Comparison of ENCODE assay signal across 18 cellular contexts in the genomic region with DNA sequence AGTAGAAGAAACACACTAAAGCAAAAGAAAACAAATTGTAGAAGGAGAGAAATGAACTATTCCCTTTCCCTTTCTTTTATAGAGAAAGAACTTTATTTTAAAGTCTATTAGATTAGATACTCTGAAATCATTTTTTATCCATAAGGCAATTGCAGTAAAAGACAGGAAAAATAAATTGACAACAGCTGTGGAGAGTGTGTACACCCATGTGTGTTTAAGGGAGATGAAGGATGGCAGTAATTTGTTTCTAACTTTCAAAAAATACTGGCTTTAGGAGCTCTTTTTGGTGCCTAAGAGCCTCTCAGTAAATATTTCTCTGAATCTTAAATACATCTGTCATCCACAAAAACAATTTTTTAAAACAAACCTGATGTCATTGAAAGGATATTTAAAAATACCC. TPM values are rescaled to one million over a fixed set of nuclear protein-coding genes. Genes with fewer than 3 reads are reported as not detected.
DNase-seq lines count a peak whose midpoint lies in the region; ATAC-seq and TF ChIP-seq lines count a peak whose summit lies in the region.
"Had no signal": no experiment of that assay in that cellular context is flagged by ENCODE, and none has a peak within 500 bp of the region (broad histone marks: within the 10 kb centered on the region; RNA-seq: fewer than 3 reads in every experiment).

No MANE protein-coding gene starts in this region.

- H3K27ac ChIP-seq in GM23248 (no peak overlapping the region), esophagus muscularis mucosa (replicated peaks in 1 of 4) (peak overlapping the region; percentile 18 to 28 (median 24)), mesenchymal stem cell (ENCODE audit: low read length, poor library complexity, severe bottlenecking) (no peak overlapping the region), suprapubic skin (peak overlapping the region; percentile 52)
- H3K27ac ChIP-seq: BLaER1 treated with 17β-estradiol and CSF1 and Interleukin-3, amounts not matched to agents 10 nM and 100 nM had no signal

- in situ Hi-C loops in GM23248 (cut with MboI) = no loop called here

- no peak overlapping the region for H2BK15ac ChIP-seq in mesenchymal stem cell (ENCODE audit: low read depth, poor library complexity, severe bottlenecking)

- H2BK120ac ChIP-seq in mesenchymal stem cell (ENCODE audit: low read depth, low read length) = no peak overlapping the region

- TF ChIP-seq POLR2A in esophagus muscularis mucosa (IDR thresholded peaks at IDR 0.05; ENCODE audit: low read depth) = no peak
- TF ChIP-seq POLR2A in suprapubic skin (IDR thresholded peaks at IDR 0.05) = no peak

- TF ChIP-seq EP300 in esophagus muscularis mucosa (IDR thresholded peaks at IDR 0.05) = no peak
- no peak for TF ChIP-seq EP300 in suprapubic skin (IDR thresholded peaks at IDR 0.05)

- H3K4ac ChIP-seq in mesenchymal stem cell (ENCODE audit: low read depth in 1 of 2, low read length in 2 of 2) = no peak overlapping the region

- H3K4me3 ChIP-seq in GM23248 (no peak overlapping the region), esophagus muscularis mucosa (no peak overlapping the region), mesenchymal stem cell (ENCODE audit: insufficient read depth in 1 of 2, low read depth in 1 of 2, low read length in 2 of 2) (peak overlapping the region in 1 of 2 experiments; percentile 17), suprapubic skin (no peak overlapping the region)
- H3K4me3 ChIP-seq: BLaER1 treated with 17β-estradiol and CSF1 and Interleukin-3, amounts not matched to agents 10 nM and 100 nM; GM12878; HAP-1 had no signal

- H2BK5ac ChIP-seq in mesenchymal stem cell (ENCODE audit: low read depth, low read length, poor library complexity, severe bottlenecking) = no peak overlapping the region

- ATAC-seq in GM18502 (IDR thresholded peaks at IDR 0.05; ENCODE audit: poor library complexity, unreplicated experiment) = no peak
- ATAC-seq: GM12878, HepG2 had no signal

- no peak overlapping the region for H3K23ac ChIP-seq in mesenchymal stem cell (ENCODE audit: low read length in 2 of 2)

- H2BK12ac ChIP-seq in mesenchymal stem cell (ENCODE audit: low read length in 2 of 2) = no peak overlapping the region

- TF ChIP-seq CTCF in esophagus muscularis mucosa (IDR thresholded peaks at IDR 0.05) = no peak
- no peak for TF ChIP-seq CTCF in suprapubic skin (IDR thresholded peaks at IDR 0.05)

- H3K9me3 ChIP-seq in GM23248 (ENCODE audit: low read depth) (no peaks in the 10 kb centered on the region), esophagus muscularis mucosa (no peaks in the 10 kb centered on the region), mesenchymal stem cell (ENCODE audit: control insufficient read depth, low read length) (no peaks in the 10 kb centered on the region), suprapubic skin (no peaks in the 10 kb centered on the region)
- H3K9me3 ChIP-seq: BLaER1 treated with 17β-estradiol and CSF1 and Interleukin-3, amounts not matched to agents 10 nM and 100 nM; HAP-1 had no signal

- intact Hi-C loops in esophagus muscularis mucosa (cut with DNase I) = no loop called here

- H3K36me3 ChIP-seq in GM23248 (ENCODE audit: low read depth) (no peaks in the 10 kb centered on the region), esophagus muscularis mucosa (no peaks in the 10 kb centered on the region), mesenchymal stem cell (ENCODE audit: control insufficient read depth in 1 of 2, insufficient read depth in 2 of 2, low read depth in 1 of 2, low read length in 2 of 2) (no peaks in the 10 kb centered on the region), suprapubic skin (no peaks in the 10 kb centered on the region)
- H3K36me3 ChIP-seq: BLaER1 treated with 17β-estradiol and CSF1 and Interleukin-3, amounts not matched to agents 10 nM and 100 nM; HAP-1 had no signal

- H3K4me2 ChIP-seq in GM23248 (ENCODE audit: unreplicated experiment) (no peak overlapping the region), mesenchymal stem cell (ENCODE audit: low read length, poor library complexity, severe bottlenecking) (no peak overlapping the region)
- H3K4me2 ChIP-seq: BLaER1 treated with 17β-estradiol and CSF1 and Interleukin-3, amounts not matched to agents 10 nM and 100 nM had no signal

- no peaks in the 10 kb centered on the region for H3K79me2 ChIP-seq in GM23248 (ENCODE audit: insufficient read depth)

- no peak overlapping the region for H2AK5ac ChIP-seq in mesenchymal stem cell (ENCODE audit: low read length, severe bottlenecking)

- H4K20me1 ChIP-seq in GM23248 (ENCODE audit: insufficient read depth) = no peaks in the 10 kb centered on the region
- H4K20me1 ChIP-seq: BLaER1 treated with 17β-estradiol and CSF1 and Interleukin-3, amounts not matched to agents 10 nM and 100 nM had no signal

- no peaks in the 10 kb centered on the region for H3K79me1 ChIP-seq in mesenchymal stem cell (replicated peaks; ENCODE audit: low read length, poor library complexity, severe bottlenecking)

- H3K18ac ChIP-seq in mesenchymal stem cell (ENCODE audit: low read depth in 1 of 2, low read length in 2 of 2) = no peak overlapping the region

- H3K14ac ChIP-seq in mesenchymal stem cell (ENCODE audit: low read length in 2 of 2) = no peak overlapping the region

- H2AFZ ChIP-seq in GM23248 = 0 out of 2 replicates have a peak overlapping the region, but pooled peaks have one; percentile 7
- H2AFZ ChIP-seq in mesenchymal stem cell (ENCODE audit: low read depth, low read length) = no peak overlapping the region

- H3F3A ChIP-seq in GM23248 (ENCODE audit: insufficient read depth) = peaks cover 12% of the 10 kb centered on the region; the same call in 1 of the 2 replicates

- H3K4me1 ChIP-seq in GM23248 (ENCODE audit: insufficient read depth) (peaks cover 33% of the 10 kb centered on the region), esophagus muscularis mucosa (no peaks in the 10 kb centered on the region), mesenchymal stem cell (ENCODE audit: control insufficient read depth, insufficient read depth, low read depth, low read length) (no peaks in the 10 kb centered on the region), suprapubic skin (peaks cover 3% of the 10 kb centered on the region)
- H3K4me1 ChIP-seq: BLaER1 treated with 17β-estradiol and CSF1 and Interleukin-3, amounts not matched to agents 10 nM and 100 nM; HAP-1 had no signal

- H3K27me3 ChIP-seq in GM23248 (replicated peaks; ENCODE audit: insufficient read depth) (no peaks in the 10 kb centered on the region), esophagus muscularis mucosa (no peaks in the 10 kb centered on the region), mesenchymal stem cell (ENCODE audit: control insufficient read depth in 1 of 2, insufficient read depth in 1 of 2, low read length in 2 of 2) (no peaks in the 10 kb centered on the region), suprapubic skin (no peaks in the 10 kb centered on the region)
- H3K27me3 ChIP-seq: BLaER1 treated with 17β-estradiol and CSF1 and Interleukin-3, amounts not matched to agents 10 nM and 100 nM had no signal

- DNase-seq in GM23248 (no peak), esophagus muscularis mucosa (ENCODE audit: extremely low spot score) (no peak), mesenchymal stem cell (no peak), suprapubic skin (ENCODE audit: low spot score in 2 of 2) (no peak)
- no peak for DNase-seq in stimulated activated CD4-positive, alpha-beta T cell treated with anti-CD3 and anti-CD28 coated beads, Interleukin-1b, Interleukin-23, amount 100 ng/mL, for 48 hours
- no peak for DNase-seq in activated effector memory CD4-positive, alpha-beta T cell treated with anti-CD3 and anti-CD28 coated beads, Interleukin-2, amount 50 U/mL, for 16 hours
- DNase-seq: 8988T; ACHN; CD4-positive, CD25-positive, alpha-beta regulatory T cell; DMS79; HFFc6 had no signal

- H4K8ac ChIP-seq in mesenchymal stem cell (ENCODE audit: low read length) = no peak overlapping the region

- H3K9me2 ChIP-seq in GM23248 (ENCODE audit: insufficient read depth) = no peaks in the 10 kb centered on the region

- H3K9ac ChIP-seq in GM23248 (no peak overlapping the region), mesenchymal stem cell (ENCODE audit: low read length) (peak overlapping the region; percentile 26)
- H3K9ac ChIP-seq: BLaER1 treated with 17β-estradiol and CSF1 and Interleukin-3, amounts not matched to agents 10 nM and 100 nM had no signal

- H4K91ac ChIP-seq in mesenchymal stem cell (ENCODE audit: low read length) = no peak overlapping the region

RNA-seq across cellular contexts. Expression of a gene that starts 18.3 kb away (rescaled TPM):
- not detected in 2 replicates for total RNA-seq in GM23248 (2014; rRNA removed; shearing (Covaris generic))
- polyA plus RNA-seq in GM23248 (2016; fragmentation: Nextera tagmentation; extraction: Ambion mirVana) = not detected in 2 replicates
- total RNA-seq in esophagus muscularis mucosa (not detected), suprapubic skin (not detected)
- not detected for polyA plus RNA-seq in mesenchymal stem cell (2013, experiment 1 of 2)
- polyA plus RNA-seq in mesenchymal stem cell (2013, experiment 2 of 2) = not detected
- total RNA-seq: CD4-positive, CD25-positive, alpha-beta regulatory T cell; G401; GM12878; H1; HepG2; HFFc6 had no signal
- polyA plus RNA-seq: CD4-positive, CD25-positive, alpha-beta regulatory T cell; H1; HepG2 had no signal

RNA-seq across cellular contexts. Expression of a gene that starts 51.7 kb away (rescaled TPM):
- 0.32 TPM in 1 of 2 replicates, not detected in the other for total RNA-seq in GM23248 (2014; rRNA removed; shearing (Covaris generic))
- 0.18 and 0.24 TPM in 2 replicates for polyA plus RNA-seq in GM23248 (2016; fragmentation: Nextera tagmentation; extraction: Ambion mirVana)
- total RNA-seq in esophagus muscularis mucosa = 10 to 100 TPM in 1 of 4 donors, 1 to 10 TPM in 3; 1.3 to 11.2 (median 3.4) TPM
- 0.04 TPM for polyA plus RNA-seq in mesenchymal stem cell (2013, experiment 1 of 2)
- 0.07 TPM for polyA plus RNA-seq in mesenchymal stem cell (2013, experiment 2 of 2)
- total RNA-seq in suprapubic skin = 1 to 10 TPM in 2 of 4 donors, under 1 TPM in 2; 0.23 to 3.7 (median 0.99) TPM
- total RNA-seq: CD4-positive, CD25-positive, alpha-beta regulatory T cell; G401 had no signal
- polyA plus RNA-seq: CD4-positive, CD25-positive, alpha-beta regulatory T cell had no signal

Comparison
In these comparisons a context has a peak if more than half of its experiments do, and no peak if none do; other contexts are left out.
1. H3K27ac ChIP-seq: peak in esophagus muscularis mucosa (4 of 4) and suprapubic skin (single experiment); none in GM23248 (single experiment) and mesenchymal stem cell (single experiment).